In genomic region chr12:88219861-88220260, GRCh38 we compare ENCODE assay signal across 9 cellular contexts.
"Had no signal": no experiment of that assay in that cellular context is flagged by ENCODE, and none has a peak within 500 bp of the region (broad histone marks: within the 10 kb centered on the region; RNA-seq: fewer than 3 reads in every experiment).

No MANE protein-coding gene starts in this region.

- H3K36me3 Mint-ChIP-seq: IgD-negative memory B cell had no signal

- DNase-seq: IMR-90, KBM-7, KG1 had no signal

- FAIRE-seq: HepG2, HTR-8/SVneo, K562 had no signal

- H3K9ac ChIP-seq: KMS-11 had no signal

- H3K4me3 Mint-ChIP-seq: IgD-negative memory B cell had no signal

- H3K4me1 Mint-ChIP-seq: IgD-negative memory B cell had no signal

- H3K27me3 Mint-ChIP-seq: IgD-negative memory B cell had no signal

- H3K27ac ChIP-seq: HL-60, KMS-11 had no signal

- H3K27ac Mint-ChIP-seq: IgD-negative memory B cell had no signal

- ATAC-seq: HepG2, K562 had no signal

- H3K4me2 ChIP-seq: KMS-11 had no signal

- H3K4me3 ChIP-seq: K562 had no signal
